ENCODE assay signal across 25 cellular contexts in genomic region chr19:30334841-30335240, GRCh38. TPM values are rescaled to one million over a fixed set of nuclear protein-coding genes. Genes with fewer than 3 reads are reported as not detected.
"Had no signal": no experiment of that assay in that cellular context is flagged by ENCODE, and none has a peak within 500 bp of the region (broad histone marks: within the 10 kb centered on the region; RNA-seq: fewer than 3 reads in every experiment).

No MANE protein-coding gene starts in this region.

- H3K27ac ChIP-seq: heart left ventricle, left ventricle myocardium inferior, neutrophil, ovary, right atrium auricular region, right lobe of liver, testis, thyroid gland, transverse colon, upper lobe of left lung had no signal

- H3K4me3 ChIP-seq: heart left ventricle, left ventricle myocardium inferior, lung, ovary, right atrium auricular region, right lobe of liver, testis, thyroid gland, transverse colon, upper lobe of left lung had no signal

- DNase-seq: heart left ventricle; immature natural killer cell; kidney; left ventricle myocardium inferior; mesendoderm; midbrain; naive thymus-derived CD8-positive, alpha-beta T cell; occipital lobe; ovary; stimulated activated CD4-positive, alpha-beta T cell treated with anti-CD3 and anti-CD28 coated beads, Interleukin-12 subunit alpha, Interleukin-12 subunit beta, amount 100 ng/mL, for 4 hours; stimulated activated CD4-positive, alpha-beta T cell treated with anti-CD3 and anti-CD28 coated beads, Interleukin-15, amount 100 ng/mL, for 24 hours; stimulated activated CD4-positive, alpha-beta T cell treated with anti-CD3 and anti-CD28 coated beads, Interleukin-2, amount 100 ng/mL, for 24 hours; stimulated activated CD4-positive, alpha-beta T cell treated with anti-CD3 and anti-CD28 coated beads, Interleukin-4, amount 100 ng/mL, for 1 hour; stimulated activated naive B cell treated with anti-CD40 and anti-IgM and Interleukin-4, amounts not matched to agents 10 μg/mL and 1 μg/mL and 100 μg/mL, for 72 hours; stimulated activated naive CD8-positive, alpha-beta T cell treated with anti-CD3 and anti-CD28 coated beads, Interleukin-15, Interleukin-2, amounts not matched to agents 100 U/mL and 50 U/mL, for 24 hours; testis; thyroid gland; transverse colon; upper lobe of left lung had no signal

- H3K27me3 ChIP-seq: heart left ventricle, neutrophil, ovary, right atrium auricular region, right lobe of liver, testis, thyroid gland, transverse colon, upper lobe of left lung had no signal

- H3K4me1 ChIP-seq: heart left ventricle, left ventricle myocardium inferior, right atrium auricular region, right lobe of liver, testis, thyroid gland, transverse colon, upper lobe of left lung had no signal

- H3K9me3 ChIP-seq: heart left ventricle, left ventricle myocardium inferior, neutrophil, ovary, right atrium auricular region, right lobe of liver, testis, thyroid gland, transverse colon, upper lobe of left lung had no signal

- FAIRE-seq: islet of Langerhans, kidney had no signal

- H3K36me3 ChIP-seq: heart left ventricle, left ventricle myocardium inferior, neutrophil, ovary, right atrium auricular region, right lobe of liver, thyroid gland, transverse colon, upper lobe of left lung had no signal

RNA-seq across cellular contexts. Expression of gene ZNF536, which starts 37.3 kb away (rescaled TPM):
- total RNA-seq: naive thymus-derived CD8-positive, alpha-beta T cell; pulmonary artery endothelial cell had no signal
- polyA plus RNA-seq: immature natural killer cell; naive thymus-derived CD8-positive, alpha-beta T cell had no signal
